Comparison of ENCODE assay signal across 15 cellular contexts in the genomic region with DNA sequence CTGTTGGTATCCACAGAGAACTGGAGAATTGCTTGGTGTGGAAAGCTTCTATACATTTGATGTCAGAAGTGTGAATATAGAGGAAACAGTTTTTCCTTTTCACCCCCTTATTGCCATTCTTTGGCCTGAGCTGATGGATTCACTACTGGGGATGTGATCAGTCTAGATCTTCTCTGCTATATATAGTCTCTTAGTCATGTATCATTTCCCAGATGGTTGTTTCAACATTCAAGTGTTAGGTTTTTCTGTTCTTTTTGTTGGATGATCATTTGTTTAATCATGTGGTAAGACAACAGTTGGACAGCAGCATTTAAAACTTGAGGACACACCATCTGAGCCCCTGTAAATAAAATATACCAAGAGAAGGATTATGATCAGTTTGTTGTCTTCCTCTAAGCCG. TPM values are rescaled to one million over a fixed set of nuclear protein-coding genes. Genes with fewer than 3 reads are reported as not detected.
A peak's percentile ranks its signal among the peaks of the same experiment; 100 is the strongest.
DNase-seq lines count a peak whose midpoint lies in the region; ATAC-seq and TF ChIP-seq lines count a peak whose summit lies in the region.
"Had no signal": no experiment of that assay in that cellular context is flagged by ENCODE, and none has a peak within 500 bp of the region (broad histone marks: within the 10 kb centered on the region; RNA-seq: fewer than 3 reads in every experiment).

No MANE protein-coding gene starts in this region.

- H2BK12ac ChIP-seq in mesenchymal stem cell (ENCODE audit: low read length in 2 of 2) = no peak overlapping the region

- no peaks in the 10 kb centered on the region; the same call in 1 of the 2 replicates for H3K36me3 Mint-ChIP-seq in HFFc6 (ENCODE audit: low read depth)

- H3K36me3 ChIP-seq in mesenchymal stem cell (ENCODE audit: control insufficient read depth in 1 of 2, insufficient read depth in 2 of 2, low read depth in 1 of 2, low read length in 2 of 2) = peaks cover 0 to 2% of the 10 kb centered on the region in 2 experiments

- no peaks in the 10 kb centered on the region for H3K9me3 ChIP-seq in mesenchymal stem cell (ENCODE audit: control insufficient read depth, low read length)
- H3K9me3 ChIP-seq: Caco-2, HAP-1 had no signal

- no peak overlapping the region for H4K91ac ChIP-seq in mesenchymal stem cell (ENCODE audit: low read length)

- H3K4me2 ChIP-seq in mesenchymal stem cell (ENCODE audit: low read length, poor library complexity, severe bottlenecking) = no peak overlapping the region

- no peak overlapping the region for H2BK15ac ChIP-seq in mesenchymal stem cell (ENCODE audit: low read depth, poor library complexity, severe bottlenecking)

- no peaks in the 10 kb centered on the region for H3K4me1 ChIP-seq in mesenchymal stem cell (ENCODE audit: control insufficient read depth, insufficient read depth, low read depth, low read length)
- H3K4me1 ChIP-seq: Caco-2, HAP-1 had no signal

- peak; percentile 4 for DNase-seq in HFFc6
- DNase-seq in amniotic epithelial cell (ENCODE audit: low read depth) = peak; percentile 8
- peak; percentile 63 for DNase-seq in mesenchymal stem cell
- DNase-seq in NK-92 (lab: John Stamatoyannopoulos, UW; ENCODE audit: unreplicated experiment) = no peak
- no peak for DNase-seq in NOMO-1 treated with dmso at 0.1 percent for 144 hours (lab: John Stamatoyannopoulos, UW; ENCODE audit: unreplicated experiment)
- DNase-seq: ACHN; AML-193; Caco-2; CD4-positive, alpha-beta T cell; GM23248 had no signal

- no peak overlapping the region for H2AFZ ChIP-seq in mesenchymal stem cell (ENCODE audit: low read depth, low read length)
- H2AFZ ChIP-seq: GM23248 had no signal

- no peak overlapping the region for H2AK5ac ChIP-seq in mesenchymal stem cell (ENCODE audit: low read length, severe bottlenecking)

- H3K4me1 Mint-ChIP-seq in HFFc6 (ENCODE audit: low read depth) = peaks cover 20% of the 10 kb centered on the region
- H3K4me1 Mint-ChIP-seq: IgD-negative memory B cell had no signal

- no peak overlapping the region for H3K23ac ChIP-seq in mesenchymal stem cell (ENCODE audit: low read length in 2 of 2)

- H3K4ac ChIP-seq in mesenchymal stem cell (ENCODE audit: low read depth in 1 of 2, low read length in 2 of 2) = no peak overlapping the region

- H3K14ac ChIP-seq in mesenchymal stem cell (ENCODE audit: low read length in 2 of 2) = no peak overlapping the region

- H3K27me3 Mint-ChIP-seq in HFFc6 (ENCODE audit: insufficient read depth) = peaks cover 3% of the 10 kb centered on the region; the same call in 1 of the 2 replicates
- H3K27me3 Mint-ChIP-seq: CD4-positive, alpha-beta T cell; IgD-negative memory B cell had no signal

- ATAC-seq in HG03520 (IDR thresholded peaks at IDR 0.05; ENCODE audit: unreplicated experiment) = no peak
- ATAC-seq: HepG2 had no signal

- no peak overlapping the region for H3K18ac ChIP-seq in mesenchymal stem cell (ENCODE audit: low read depth in 1 of 2, low read length in 2 of 2)

- no peak overlapping the region for H3K27ac Mint-ChIP-seq in HFFc6
- H3K27ac Mint-ChIP-seq: CD4-positive, alpha-beta T cell; IgD-negative memory B cell had no signal

- H3K27me3 ChIP-seq in mesenchymal stem cell (ENCODE audit: control insufficient read depth in 1 of 2, insufficient read depth in 1 of 2, low read length in 2 of 2) = no peaks in the 10 kb centered on the region

- no peak overlapping the region for H3K4me3 Mint-ChIP-seq in HFFc6
- H3K4me3 Mint-ChIP-seq: CD4-positive, alpha-beta T cell; IgD-negative memory B cell had no signal

- H3K79me1 ChIP-seq in mesenchymal stem cell (replicated peaks; ENCODE audit: low read length, poor library complexity, severe bottlenecking) = no peaks in the 10 kb centered on the region

- TF ChIP-seq CTCF in HFFc6 (IDR thresholded peaks at IDR 0.05) = no peak

- H3K4me3 ChIP-seq in mesenchymal stem cell (ENCODE audit: insufficient read depth in 1 of 2, low read depth in 1 of 2, low read length in 2 of 2) = no peak overlapping the region
- H3K4me3 ChIP-seq: GM23248, HAP-1 had no signal

- H3K9me3 Mint-ChIP-seq in HFFc6 = no peaks in the 10 kb centered on the region
- H3K9me3 Mint-ChIP-seq: CD4-positive, alpha-beta T cell; IgD-negative memory B cell had no signal

- H2BK5ac ChIP-seq in mesenchymal stem cell (ENCODE audit: low read depth, low read length, poor library complexity, severe bottlenecking) = no peak overlapping the region

- no peak overlapping the region for H4K8ac ChIP-seq in mesenchymal stem cell (ENCODE audit: low read length)

- H3K9ac ChIP-seq in mesenchymal stem cell (ENCODE audit: low read length) = no peak overlapping the region
- H3K9ac ChIP-seq: GM23248 had no signal

- no CpG with 5 or more reads among the region's 1 CpG for WGBS in mesenchymal stem cell

- H2BK120ac ChIP-seq in mesenchymal stem cell (ENCODE audit: low read depth, low read length) = no peak overlapping the region

- H3K27ac ChIP-seq in mesenchymal stem cell (ENCODE audit: low read length, poor library complexity, severe bottlenecking) = no peak overlapping the region
- H3K27ac ChIP-seq: C4-2B, GM23248 had no signal

RNA-seq across cellular contexts. Expression of gene TMX1, which starts 29.6 kb away (rescaled TPM):
- 10 to 100 TPM; 38.3 to 48.3 (median 46.0) TPM for total RNA-seq in HFFc6 (2021; fragmentation: NEBNext Ultra II Directional; extraction: Animal tissue kit (Norgen Biotek cat#: 25700))
- 41.5 TPM for polyA plus RNA-seq in mesenchymal stem cell (2013, experiment 1 of 2)
- 48.2 TPM for polyA plus RNA-seq in mesenchymal stem cell (2013, experiment 2 of 2)

Comparison
In these comparisons a context has a peak if more than half of its experiments do, and no peak if none do; other contexts are left out.
1. DNase-seq: peak in HFFc6 (single experiment), amniotic epithelial cell (single experiment) and mesenchymal stem cell (single experiment); none in NK-92 (single experiment) and NOMO-1 treated with dmso at 0.1 percent for 144 hours (single experiment).